Comparison of ENCODE assay signal across 8 cellular contexts in the genomic region with DNA sequence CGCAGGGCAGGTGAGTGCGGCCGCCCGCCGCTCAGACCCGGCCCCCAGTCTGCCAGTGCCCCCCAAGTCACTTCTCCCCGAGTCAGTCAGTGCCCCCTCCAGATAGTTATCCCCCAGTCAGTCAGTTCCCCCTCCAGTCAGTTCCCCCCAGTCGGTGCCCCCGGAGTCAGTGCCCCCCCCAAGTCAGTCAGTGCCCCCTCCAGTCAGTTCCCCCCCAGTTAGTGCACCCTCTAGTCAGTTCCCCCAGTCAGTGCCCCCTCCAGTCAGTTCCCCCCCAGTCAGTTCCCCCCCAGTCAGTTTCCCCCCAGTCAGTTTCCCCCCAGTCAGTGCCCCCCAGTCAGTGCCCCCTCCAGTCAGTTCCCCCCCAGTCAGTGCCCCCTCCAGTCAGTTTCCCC. TPM values are rescaled to one million over a fixed set of nuclear protein-coding genes. Genes with fewer than 3 reads are reported as not detected.
DNase-seq lines count a peak whose midpoint lies in the region; ATAC-seq lines count a peak whose summit lies in the region.

No MANE protein-coding gene starts in this region.

- WGBS in iPS DF 6.9 (ENCODE audit: insufficient coverage, insufficient read length), result no CpG with 5 or more reads among the region's 9 CpGs

- no peak overlapping the region for H3K27ac ChIP-seq in iPS DF 6.9 (ENCODE audit: low read length)

- no peaks in the 10 kb centered on the region for H3K36me3 Mint-ChIP-seq in activated CD4-positive, alpha-beta memory T cell treated with anti-CD3 and anti-CD28 coated beads, Interleukin-2, amount 10 ng/mL, durations not matched to agents 7 days and 5 days (ENCODE audit: low read depth)
- peaks cover 4% of the 10 kb centered on the region for H3K36me3 Mint-ChIP-seq in stimulated activated effector memory CD8-positive, alpha-beta T cell treated with anti-CD3 and anti-CD28 coated beads, Interleukin-12 subunit alpha, Interleukin-12 subunit beta, amount 100 ng/mL, for 72 hours

- peak overlapping the region; percentile 46 for H3K4me3 Mint-ChIP-seq in activated CD4-positive, alpha-beta memory T cell treated with anti-CD3 and anti-CD28 coated beads, Interleukin-2, amount 10 ng/mL, durations not matched to agents 7 days and 5 days
- peak overlapping the region; percentile 78 for H3K4me3 Mint-ChIP-seq in stimulated activated effector memory CD8-positive, alpha-beta T cell treated with anti-CD3 and anti-CD28 coated beads, Interleukin-12 subunit alpha, Interleukin-12 subunit beta, amount 100 ng/mL, for 72 hours

- H3K27ac Mint-ChIP-seq in activated CD4-positive, alpha-beta memory T cell treated with anti-CD3 and anti-CD28 coated beads, Interleukin-2, amount 10 ng/mL, durations not matched to agents 7 days and 5 days, result no peak overlapping the region
- no peak overlapping the region for H3K27ac Mint-ChIP-seq in stimulated activated effector memory CD8-positive, alpha-beta T cell treated with anti-CD3 and anti-CD28 coated beads, Interleukin-12 subunit alpha, Interleukin-12 subunit beta, amount 100 ng/mL, for 72 hours

- H3K4me3 ChIP-seq in HAP-1, result peak overlapping the region; percentile 47
- H3K4me3 ChIP-seq in iPS DF 6.9 (ENCODE audit: low read length), result peak overlapping the region; percentile 92

- ATAC-seq in stimulated activated effector memory CD8-positive, alpha-beta T cell treated with anti-CD3 and anti-CD28 coated beads, Interleukin-12 subunit alpha, Interleukin-12 subunit beta, amount 100 ng/mL, for 72 hours, result no peak
- no peak for ATAC-seq in HG03045 (IDR thresholded peaks at IDR 0.05; ENCODE audit: unreplicated experiment)
- no peak for ATAC-seq in GM19463 (IDR thresholded peaks at IDR 0.05; ENCODE audit: unreplicated experiment)

- H3K27me3 Mint-ChIP-seq in activated CD4-positive, alpha-beta memory T cell treated with anti-CD3 and anti-CD28 coated beads, Interleukin-2, amount 10 ng/mL, durations not matched to agents 7 days and 5 days, result no peaks in the 10 kb centered on the region

- CTCF ChIA-PET in activated CD4-positive, alpha-beta memory T cell treated with anti-CD3 and anti-CD28 coated beads, Interleukin-2, amount 10 ng/mL, durations not matched to agents 7 days and 5 days (lab: Charles Lee), result interaction anchor here (1.0 kb wide), 1 partner anchor 67 kb away, joined by 3 read pairs; no protein-coding TSS in a partner anchor

- H3K4me1 ChIP-seq in HAP-1 (peaks cover 2% of the 10 kb centered on the region; the same call in 1 of the 2 replicates), iPS DF 6.9 (ENCODE audit: control insufficient read depth, insufficient read depth, low read length) (no peaks in the 10 kb centered on the region)

- H3K27me3 ChIP-seq in HAP-1 (ENCODE audit: low read depth) (no peaks in the 10 kb centered on the region), iPS DF 6.9 (ENCODE audit: control insufficient read depth, insufficient read depth, low read length) (no peaks in the 10 kb centered on the region)

- no peaks in the 10 kb centered on the region for H3K9me3 Mint-ChIP-seq in activated CD4-positive, alpha-beta memory T cell treated with anti-CD3 and anti-CD28 coated beads, Interleukin-2, amount 10 ng/mL, durations not matched to agents 7 days and 5 days
- H3K9me3 Mint-ChIP-seq in stimulated activated effector memory CD8-positive, alpha-beta T cell treated with anti-CD3 and anti-CD28 coated beads, Interleukin-12 subunit alpha, Interleukin-12 subunit beta, amount 100 ng/mL, for 72 hours, result no peaks in the 10 kb centered on the region

- in situ Hi-C loops in HAP-1 (cut with MboI; ENCODE audit: low sequenced_read_pairs), result no loop called here

- no peaks in the 10 kb centered on the region; the same call in 1 of the 2 replicates for H3K9me3 ChIP-seq in HAP-1
- no peaks in the 10 kb centered on the region for H3K9me3 ChIP-seq in iPS DF 6.9 (ENCODE audit: control insufficient read depth, insufficient read depth, low read length)

- peaks cover 11% of the 10 kb centered on the region for H3K4me1 Mint-ChIP-seq in activated CD4-positive, alpha-beta memory T cell treated with anti-CD3 and anti-CD28 coated beads, Interleukin-2, amount 10 ng/mL, durations not matched to agents 7 days and 5 days
- peaks cover 6% of the 10 kb centered on the region for H3K4me1 Mint-ChIP-seq in stimulated activated effector memory CD8-positive, alpha-beta T cell treated with anti-CD3 and anti-CD28 coated beads, Interleukin-12 subunit alpha, Interleukin-12 subunit beta, amount 100 ng/mL, for 72 hours

- POLR2A ChIA-PET in activated CD4-positive, alpha-beta memory T cell treated with anti-CD3 and anti-CD28 coated beads, Interleukin-2, amount 10 ng/mL, durations not matched to agents 7 days and 5 days (lab: Charles Lee), result interaction anchor here (0.6 to 1.0 kb wide), 2 partner anchors 101 to 182 kb away, joined by 3 to 4 read pairs; a partner anchor contains a TSS

- DNase-seq in HAP-1 (ENCODE audit: low spot score in 2 of 2) (no peak), iPS DF 6.9 (ENCODE audit: low read depth, low spot score) (no peak), NCI-H2107 (lab: John Stamatoyannopoulos, UW) (no peak), COR-L47 (lab: John Stamatoyannopoulos, UW) (no peak)
- DNase-seq in activated CD4-positive, alpha-beta memory T cell treated with anti-CD3 and anti-CD28 coated beads, Interleukin-2, amount 10 ng/mL, durations not matched to agents 7 days and 5 days, result no peak
- no peak for DNase-seq in stimulated activated effector memory CD8-positive, alpha-beta T cell treated with anti-CD3 and anti-CD28 coated beads, Interleukin-12 subunit alpha, Interleukin-12 subunit beta, amount 100 ng/mL, for 72 hours (ENCODE audit: low spot score in 2 of 2)

- H3K36me3 ChIP-seq in HAP-1 (replicated peaks) (peaks cover 13% of the 10 kb centered on the region; the same call in 1 of the 2 replicates), iPS DF 6.9 (ENCODE audit: control insufficient read depth, insufficient read depth, low read length) (no peaks in the 10 kb centered on the region)

RNA-seq across cellular contexts. Expression of a gene that starts 0.4 kb away (rescaled TPM):
- 10 to 100 TPM; 56.5 to 58.9 TPM for total RNA-seq in activated CD4-positive, alpha-beta memory T cell treated with anti-CD3 and anti-CD28 coated beads, Interleukin-2, amount 10 ng/mL, durations not matched to agents 7 days and 5 days

RNA-seq across cellular contexts. Expression of a gene that starts 16.7 kb away (rescaled TPM):
- total RNA-seq in activated CD4-positive, alpha-beta memory T cell treated with anti-CD3 and anti-CD28 coated beads, Interleukin-2, amount 10 ng/mL, durations not matched to agents 7 days and 5 days, result 1 to 10 TPM; 5.0 to 5.6 TPM

RNA-seq across cellular contexts. Expression of a gene that starts 36.1 kb away (rescaled TPM):
- 10 to 100 TPM; 21.5 to 23.5 TPM for total RNA-seq in activated CD4-positive, alpha-beta memory T cell treated with anti-CD3 and anti-CD28 coated beads, Interleukin-2, amount 10 ng/mL, durations not matched to agents 7 days and 5 days
